4 cellular contexts compared by ENCODE assay signal in genomic region chr11:57281546-57281945, GRCh38. TPM values are rescaled to one million over a fixed set of nuclear protein-coding genes. Genes with fewer than 3 reads are reported as not detected.
"Had no signal": no experiment of that assay in that cellular context is flagged by ENCODE, and none has a peak within 500 bp of the region (broad histone marks: within the 10 kb centered on the region; RNA-seq: fewer than 3 reads in every experiment).

No MANE protein-coding gene starts in this region.

RNA-seq across cellular contexts. Expression of gene APLNR, which starts 44.5 kb away (rescaled TPM):
- total RNA-seq: PC-3, SK-MEL-5, T-cell had no signal

RNA-seq across cellular contexts. Expression of gene P2RX3, which starts 56.6 kb away (rescaled TPM):
- total RNA-seq: PC-3, SJCRH30, SK-MEL-5, T-cell had no signal
